In the genomic region with DNA sequence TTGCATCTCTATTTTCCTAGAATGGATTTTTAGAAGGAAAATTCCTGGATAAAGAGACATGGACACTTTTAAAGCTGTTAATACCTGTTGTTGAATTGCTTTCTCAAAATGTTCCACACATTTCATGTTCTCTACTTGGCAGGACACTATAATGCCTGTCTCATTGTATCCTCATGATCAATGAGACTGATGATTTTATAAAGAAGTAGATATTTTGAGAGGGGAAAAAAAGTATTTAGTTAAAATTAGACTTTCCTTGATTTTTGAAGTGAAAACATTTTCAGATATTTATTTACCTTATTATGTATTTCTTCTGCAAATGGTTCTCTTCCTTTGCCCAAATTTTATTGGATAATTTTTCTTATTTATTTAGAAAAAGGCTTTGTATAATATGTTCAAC, we compare ENCODE assay signal across 34 cellular contexts.
DNase-seq lines count a peak whose midpoint lies in the region; FAIRE-seq and TF ChIP-seq lines count a peak whose summit lies in the region.
"Had no signal": no experiment of that assay in that cellular context is flagged by ENCODE, and none has a peak within 500 bp of the region (broad histone marks: within the 10 kb centered on the region; RNA-seq: fewer than 3 reads in every experiment).

No MANE protein-coding gene starts in this region.

- no peak overlapping the region for H3K4ac ChIP-seq in mesendoderm (ENCODE audit: low read depth, low read length)

- TF ChIP-seq POLR2A in lower leg skin (IDR thresholded peaks at IDR 0.05) = no peak

- TF ChIP-seq CTCF in VCaP (conservative IDR thresholded peaks at IDR 0.05) (no peak), lower leg skin (IDR thresholded peaks at IDR 0.05) (no peak)

- no peak overlapping the region for H3K4me2 ChIP-seq in mesendoderm (ENCODE audit: low read length)
- H3K4me2 ChIP-seq: A549; BLaER1; BLaER1 treated with 17β-estradiol and CSF1 and Interleukin-3, amounts not matched to agents 10 nM and 100 nM had no signal

- DNase-seq in SK-N-DZ (ENCODE audit: low spot score) = peak; percentile 95
- DNase-seq in frontal cortex (ENCODE audit: low spot score in 2 of 2) = no peak
- no peak for DNase-seq in putamen (ENCODE audit: low spot score)
- no peak for DNase-seq in mesendoderm
- no peak for DNase-seq in RPMI8226
- no peak for DNase-seq in lower leg skin (ENCODE audit: low spot score in 2 of 2)
- DNase-seq: 8988T; ACHN; AML-193; C1 segment of cervical spinal cord; Caco-2; Calu3; CD4-positive, alpha-beta memory T cell; CD4-positive, alpha-beta T cell; CD4-positive, CD25-positive, alpha-beta regulatory T cell; CD8-positive, alpha-beta memory T cell; CD8-positive, alpha-beta T cell; COR-L47; DMS 273 treated with DMSO at 0.1 percent for 48 hours; DMS153; DMS53; DMS79; DMS79 treated with DMSO at 0.1 percent for 48 hours; DND-41; EL had no signal

- H2BK5ac ChIP-seq in mesendoderm (ENCODE audit: low read length) = no peak overlapping the region

- H3K27me3 ChIP-seq in mesendoderm (ENCODE audit: insufficient read depth, low read length, poor library complexity) = no peaks in the 10 kb centered on the region
- H3K27me3 ChIP-seq: BE2C; BLaER1; BLaER1 treated with 17β-estradiol and CSF1 and Interleukin-3, amounts not matched to agents 10 nM and 100 nM had no signal

- H3K36me3 ChIP-seq in mesendoderm (ENCODE audit: control insufficient read depth, insufficient read depth, low read length) = no peaks in the 10 kb centered on the region
- H3K36me3 ChIP-seq: BE2C; BLaER1; BLaER1 treated with 17β-estradiol and CSF1 and Interleukin-3, amounts not matched to agents 10 nM and 100 nM had no signal

- no peak overlapping the region for H2BK120ac ChIP-seq in mesendoderm (ENCODE audit: low read depth, low read length)

- H3K4me3 ChIP-seq in mesendoderm (ENCODE audit: low read length) = no peak overlapping the region
- no peak overlapping the region for H3K4me3 ChIP-seq in lower leg skin (ENCODE audit: low read depth, poor library complexity, severe bottlenecking)
- H3K4me3 ChIP-seq: A549; BLaER1; BLaER1 treated with 17β-estradiol and CSF1 and Interleukin-3, amounts not matched to agents 10 nM and 100 nM had no signal

- H3K27ac ChIP-seq in VCaP (peak overlapping the region; percentile 29; the same call in 1 of the 2 replicates), mesendoderm (ENCODE audit: low read depth, low read length) (no peak overlapping the region)
- H3K27ac ChIP-seq: 22Rv1; A549; BLaER1; BLaER1 treated with 17β-estradiol and CSF1 and Interleukin-3, amounts not matched to agents 10 nM and 100 nM had no signal

- no peak overlapping the region for H2BK15ac ChIP-seq in mesendoderm (replicated peaks; ENCODE audit: low read depth)

- H3K56ac ChIP-seq in mesendoderm (ENCODE audit: low read length) = no peak overlapping the region

- intact Hi-C loops in lower leg skin (cut with DNase I; ENCODE audit: low total_unique reads) = no loop called here

- H4K5ac ChIP-seq in mesendoderm (ENCODE audit: low read length) = no peak overlapping the region

- no peaks in the 10 kb centered on the region for H3K79me2 ChIP-seq in mesendoderm (ENCODE audit: control insufficient read depth, insufficient read depth, low read length)

- no peaks in the 10 kb centered on the region for H3K79me1 ChIP-seq in mesendoderm (ENCODE audit: low read length)

- H3K23ac ChIP-seq in mesendoderm (ENCODE audit: low read length) = no peak overlapping the region

- no peak overlapping the region for H3K9ac ChIP-seq in mesendoderm (ENCODE audit: low read length)
- H3K9ac ChIP-seq: BLaER1; BLaER1 treated with 17β-estradiol and CSF1 and Interleukin-3, amounts not matched to agents 10 nM and 100 nM had no signal

- H3K18ac ChIP-seq in mesendoderm (ENCODE audit: low read length) = no peak overlapping the region

- peaks cover 2% of the 10 kb centered on the region for H3K4me1 ChIP-seq in mesendoderm (ENCODE audit: control insufficient read depth, low read depth, low read length)
- H3K4me1 ChIP-seq: A549 had no signal

- no peak overlapping the region for H4K8ac ChIP-seq in mesendoderm (ENCODE audit: low read depth, low read length)

- FAIRE-seq in colon (lab: Jason Lieb, UNC) (peak; percentile 24), frontal cortex (lab: Jason Lieb, UNC) (peak; percentile 21)
- FAIRE-seq: A204.1, A549, D721Med had no signal

- H2AK5ac ChIP-seq in mesendoderm (ENCODE audit: low read length) = no peak overlapping the region
